Comparison of ENCODE assay signal across 11 cellular contexts in genomic region chr12:96514328-96514727, GRCh38. TPM values are rescaled to one million over a fixed set of nuclear protein-coding genes. Genes with fewer than 3 reads are reported as not detected.
DNase-seq lines count a peak whose midpoint lies in the region; ATAC-seq and TF ChIP-seq lines count a peak whose summit lies in the region.
"Had no signal": no experiment of that assay in that cellular context is flagged by ENCODE, and none has a peak within 500 bp of the region (broad histone marks: within the 10 kb centered on the region; RNA-seq: fewer than 3 reads in every experiment).

No MANE protein-coding gene starts in this region.

- peaks cover 0 to 3% (median 2%) of the 10 kb centered on the region in 4 donors for H3K4me1 ChIP-seq in transverse colon

- WGBS in transverse colon (ENCODE audit: low coverage in 1 of 2), 2 donors: 30 to 35% methylated on average over 2 to 3 of the region's 3 CpGs

- POLR2A ChIA-PET in HEK293T (lab: Yijun Ruan, JAX): no interaction called here

- peak overlapping the region in 2 of 4 donors; percentile 30 to 33 for H3K27ac ChIP-seq in transverse colon
- no peak overlapping the region for H3K27ac ChIP-seq in WERI-Rb-1
- H3K27ac ChIP-seq: epithelial cell of prostate had no signal

- CTCF ChIA-PET in HEK293T (lab: Yijun Ruan, JAX): interaction anchor here (2.9 kb wide), 1 partner anchor 298 kb away, joined by 17 read pairs; no protein-coding TSS in a partner anchor

- TF ChIP-seq CTCF in transverse colon (IDR thresholded peaks at IDR 0.05): no peak
- no peak for TF ChIP-seq CTCF in WERI-Rb-1 (IDR thresholded peaks at IDR 0.05; ENCODE audit: low read depth, low read length)
- no peak for TF ChIP-seq CTCF in CD14-positive monocyte (IDR thresholded peaks at IDR 0.05)

- TF ChIP-seq EP300 in transverse colon (IDR thresholded peaks at IDR 0.05; ENCODE audit: low read depth): no peak

- H3K4me3 ChIP-seq in transverse colon (no peak overlapping the region), WERI-Rb-1 (ENCODE audit: low read depth, low read length) (no peak overlapping the region)

- ATAC-seq in GM18519 (IDR thresholded peaks at IDR 0.05; ENCODE audit: low FRiP score, unreplicated experiment): peak; percentile 72
- ATAC-seq in GM21723 (IDR thresholded peaks at IDR 0.05; ENCODE audit: unreplicated experiment): peak; percentile 78
- peak; percentile 93 for ATAC-seq in HG03520 (IDR thresholded peaks at IDR 0.05; ENCODE audit: unreplicated experiment)
- ATAC-seq in memory B cell (ENCODE audit: low read depth): peak; percentile 96
- ATAC-seq: Right ventricle myocardium inferior had no signal

- H3K27me3 Mint-ChIP-seq in memory B cell (no peaks in the 10 kb centered on the region), CD14-positive monocyte (ENCODE audit: low read depth in 3 of 3) (no peaks in the 10 kb centered on the region)

- H3K9me3 Mint-ChIP-seq in memory B cell (no peaks in the 10 kb centered on the region), CD14-positive monocyte (peaks cover 0 to 1% (median 0%) of the 10 kb centered on the region in 7 donors)
- H3K9me3 Mint-ChIP-seq: nephron progenitor cell had no signal

- no peaks in the 10 kb centered on the region for H3K27me3 ChIP-seq in transverse colon
- no peaks in the 10 kb centered on the region for H3K27me3 ChIP-seq in WERI-Rb-1 (ENCODE audit: insufficient read depth, low read depth, severe bottlenecking)

- H3K36me3 ChIP-seq in transverse colon (no peaks in the 10 kb centered on the region), WERI-Rb-1 (no peaks in the 10 kb centered on the region)

- no peak overlapping the region for H3K4me3 Mint-ChIP-seq in memory B cell
- H3K4me3 Mint-ChIP-seq in CD14-positive monocyte: no peak overlapping the region
- H3K4me3 Mint-ChIP-seq: nephron progenitor cell had no signal

- DNase-seq in memory B cell (ENCODE audit: low spot score in 2 of 2) (peak; percentile 28 to 48), transverse colon (no peak), WERI-Rb-1 (no peak), CD14-positive monocyte (ENCODE audit: low spot score) (no peak), HEK293T (ENCODE audit: extremely low spot score) (no peak)
- DNase-seq: nephron progenitor cell had no signal

- H3K9me3 ChIP-seq in transverse colon (no peaks in the 10 kb centered on the region), WERI-Rb-1 (ENCODE audit: severe bottlenecking) (no peaks in the 10 kb centered on the region)

- in situ Hi-C loops in transverse colon (cut with MboI; ENCODE audit: low pct_ligation_motif_present in 1 of 4, low pct_unique_long_range_greater_than_20kb in 1 of 4, low sequenced_read_pairs in 3 of 4): loop anchor here in 3 of 4 donors (5.0 to 25.0 kb wide), 4 partner anchors 102 to 450 kb away; partner anchors contain the start of gene CDK17 (in 1 of the 3)

- intact Hi-C loops in transverse colon (cut with DNase I; ENCODE audit: low total_unique reads): loop anchor here (2.0 to 10.0 kb wide), 3 partner anchors 26 to 300 kb away; partner anchors contain the start of genes CDK17 and CFAP54
- intact Hi-C loops in CD14-positive monocyte (cut with micrococcal nuclease): loop anchor here (5.0 to 10.0 kb wide), 2 partner anchors 300 to 452 kb away; no protein-coding TSS in a partner anchor

- H3K4me1 Mint-ChIP-seq in memory B cell (peaks cover 7% of the 10 kb centered on the region), CD14-positive monocyte (no peaks in the 10 kb centered on the region)

- TF ChIP-seq POLR2A in transverse colon (IDR thresholded peaks at IDR 0.05): no peak

- no peaks in the 10 kb centered on the region for H3K36me3 Mint-ChIP-seq in memory B cell
- no peaks in the 10 kb centered on the region for H3K36me3 Mint-ChIP-seq in CD14-positive monocyte

- H3K27ac Mint-ChIP-seq in memory B cell: peak overlapping the region; percentile 87
- H3K27ac Mint-ChIP-seq in CD14-positive monocyte: no peak overlapping the region
- H3K27ac Mint-ChIP-seq: nephron progenitor cell had no signal

TF ChIP-seq in HEK293T, 16 proteins besides CTCF, POLR2A, EP300 and RAD21:
- TF ChIP-seq CTBP1 (IDR thresholded peaks at IDR 0.05; ENCODE audit: borderline replicate concordance) (no peak), ELF4 (IDR thresholded peaks at IDR 0.05) (no peak), TARDBP (IDR thresholded peaks at IDR 0.05) (no peak), SP1 (IDR thresholded peaks at IDR 0.05) (no peak), NFRKB (IDR thresholded peaks at IDR 0.05) (no peak), FOXK2 (IDR thresholded peaks at IDR 0.05) (no peak), SUZ12 (IDR thresholded peaks at IDR 0.05) (no peak), PKNOX1 (IDR thresholded peaks at IDR 0.05) (no peak), ZNF384 (IDR thresholded peaks at IDR 0.05) (no peak), FOXM1 (IDR thresholded peaks at IDR 0.05; ENCODE audit: borderline replicate concordance) (no peak)

RNA-seq across cellular contexts. Expression of gene CFAP54, which starts 25.0 kb away (rescaled TPM):
- total RNA-seq in transverse colon: 10 to 100 TPM in 1 of 4 donors, 1 to 10 TPM in 1, under 1 TPM in 1, not detected in 1; 0.14 to 22.3 (median 2.1) TPM
- polyA plus RNA-seq in CD14-positive monocyte: not detected

Comparison
In these comparisons a context has a peak if more than half of its experiments do, and no peak if none do; other contexts are left out.
1. DNase-seq: peak in memory B cell (2 of 2); none in transverse colon (single experiment), WERI-Rb-1 (single experiment), CD14-positive monocyte (single experiment) and HEK293T (single experiment).
2. Peak in every context shown above with its lines, with median percentiles within 50 percentile points of each other: ATAC-seq.